ENCODE assay signal across 29 cellular contexts in genomic region chr19:9650345-9650744, GRCh38.
"Had no signal": no experiment of that assay in that cellular context is flagged by ENCODE, and none has a peak within 500 bp of the region (broad histone marks: within the 10 kb centered on the region; RNA-seq: fewer than 3 reads in every experiment).

No MANE protein-coding gene starts in this region.

- DNase-seq: activated B cell treated with CpG ODN at 0.5 μM for 24 hours; activated CD4-positive, alpha-beta T cell treated with anti-CD3 and anti-CD28 coated beads for 48 hours; activated CD4-positive, alpha-beta T cell treated with anti-CD3 and anti-CD28 coated beads, Interleukin-2, amount 50 U/mL, for 1 hour; activated CD4-positive, alpha-beta T cell treated with anti-CD3 and anti-CD28 coated beads, Interleukin-2, amount 50 U/mL, for 48 hours; activated CD8-positive, alpha-beta memory T cell treated with anti-CD3 and anti-CD28 coated beads for 24 hours; activated CD8-positive, alpha-beta T cell treated with anti-CD3 and anti-CD28 coated beads for 36 hours; activated effector memory CD4-positive, alpha-beta T cell treated with Interleukin-2 at 50 U/mL for 16 hours; activated gamma-delta T cell treated with Interleukin-2 at 50 U/mL for 16 hours; activated naive CD4-positive, alpha-beta T cell treated with anti-CD3 and anti-CD28 coated beads, Interleukin-2, amount 50 U/mL, for 16 hours; activated naive CD4-positive, alpha-beta T cell treated with Interleukin-2 at 50 U/mL for 16 hours; activated T-cell treated with anti-CD3 and anti-CD28 coated beads, Interleukin-2, amount 50 U/mL, for 4 hours; adrenal gland; amygdala; aorta; body of pancreas; caudate nucleus; cortex of kidney; effector CD8-positive, alpha-beta T cell; foreskin fibroblast; head of caudate nucleus; T-helper 1 cell; T-helper 17 cell; T1000 had no signal

- H3K4me3 Mint-ChIP-seq: activated B cell treated with CpG ODN at 0.5 μM for 24 hours; activated CD8-positive, alpha-beta T cell treated with anti-CD3 and anti-CD28 coated beads for 36 hours; activated naive CD8-positive, alpha-beta T cell; activated T-cell treated with anti-CD3 and anti-CD28 coated beads, Interleukin-2, amount 50 U/mL, for 4 hours; activated T-helper 17 cell treated with anti-CD3 and anti-CD28 coated beads, Interleukin-2, amount 50 U/mL, for 72 hours; T-helper 17 cell; T-helper 2 cell treated with Interferon-gamma antibody and Interleukin-4, amounts not matched to agents 5 μg/mL and 100 μg/mL, for 36 hours had no signal

- ATAC-seq: activated CD4-positive, CD25-positive, alpha-beta regulatory T cell treated with anti-CD3 and anti-CD28 coated beads, Interleukin-2, amount 50 U/mL, for 24 hours; activated CD8-positive, alpha-beta T cell treated with anti-CD3 and anti-CD28 coated beads for 36 hours; activated T-cell treated with anti-CD3 and anti-CD28 coated beads, Interleukin-2, amount 50 U/mL, for 4 hours; activated T-helper 17 cell treated with anti-CD3 and anti-CD28 coated beads, Interleukin-2, amount 50 U/mL, for 72 hours; body of pancreas; esophagus mucosa; T-helper 17 cell had no signal

- H3K27me3 ChIP-seq: adrenal gland, body of pancreas had no signal

- H3K27ac Mint-ChIP-seq: activated B cell treated with CpG ODN at 0.5 μM for 24 hours; activated CD8-positive, alpha-beta T cell treated with anti-CD3 and anti-CD28 coated beads for 36 hours; activated naive CD8-positive, alpha-beta T cell; activated T-helper 17 cell treated with anti-CD3 and anti-CD28 coated beads, Interleukin-2, amount 50 U/mL, for 72 hours; T-helper 17 cell; T-helper 2 cell treated with Interferon-gamma antibody and Interleukin-4, amounts not matched to agents 5 μg/mL and 100 μg/mL, for 36 hours had no signal

- H3K4me1 ChIP-seq: adrenal gland, body of pancreas had no signal

- H3K27ac ChIP-seq: adrenal gland, body of pancreas, VCaP had no signal

- H3K27me3 Mint-ChIP-seq: activated B cell treated with CpG ODN at 0.5 μM for 24 hours; activated CD8-positive, alpha-beta T cell treated with anti-CD3 and anti-CD28 coated beads for 36 hours; activated naive CD8-positive, alpha-beta T cell; activated T-helper 17 cell treated with anti-CD3 and anti-CD28 coated beads, Interleukin-2, amount 50 U/mL, for 72 hours; T-helper 17 cell had no signal

- H3K4me1 Mint-ChIP-seq: activated B cell treated with CpG ODN at 0.5 μM for 24 hours; activated T-helper 17 cell treated with anti-CD3 and anti-CD28 coated beads, Interleukin-2, amount 50 U/mL, for 72 hours; T-helper 17 cell had no signal

- H3K4me3 ChIP-seq: adrenal gland, body of pancreas had no signal
